In the genomic region with DNA sequence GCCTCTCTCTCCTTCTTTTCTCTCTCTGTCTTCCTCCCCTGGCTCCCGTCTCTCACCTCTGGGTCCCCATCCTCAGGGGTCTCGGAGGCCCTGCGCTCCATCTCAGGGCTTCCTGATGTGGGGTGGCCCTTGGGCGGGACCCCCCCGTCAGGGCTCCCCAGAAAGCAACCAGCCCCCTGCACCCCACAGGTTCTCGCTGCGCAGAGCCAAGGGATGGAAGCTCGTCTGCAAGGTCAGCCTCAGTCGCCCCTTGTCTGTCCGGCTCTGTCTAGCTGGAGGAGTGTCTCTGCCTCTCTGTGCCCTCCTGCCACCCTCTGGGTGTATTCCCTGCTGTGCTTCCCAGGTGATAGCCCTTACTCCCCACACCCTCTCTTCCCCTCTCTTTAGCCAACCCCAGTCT, we compare ENCODE assay signal across 19 cellular contexts. TPM values are rescaled to one million over a fixed set of nuclear protein-coding genes. Genes with fewer than 3 reads are reported as not detected.
A peak's percentile ranks its signal among the peaks of the same experiment; 100 is the strongest.
DNase-seq lines count a peak whose midpoint lies in the region; ATAC-seq and TF ChIP-seq lines count a peak whose summit lies in the region.
"Had no signal": no experiment of that assay in that cellular context is flagged by ENCODE, and none has a peak within 500 bp of the region (broad histone marks: within the 10 kb centered on the region; RNA-seq: fewer than 3 reads in every experiment).

A gene with protein sequence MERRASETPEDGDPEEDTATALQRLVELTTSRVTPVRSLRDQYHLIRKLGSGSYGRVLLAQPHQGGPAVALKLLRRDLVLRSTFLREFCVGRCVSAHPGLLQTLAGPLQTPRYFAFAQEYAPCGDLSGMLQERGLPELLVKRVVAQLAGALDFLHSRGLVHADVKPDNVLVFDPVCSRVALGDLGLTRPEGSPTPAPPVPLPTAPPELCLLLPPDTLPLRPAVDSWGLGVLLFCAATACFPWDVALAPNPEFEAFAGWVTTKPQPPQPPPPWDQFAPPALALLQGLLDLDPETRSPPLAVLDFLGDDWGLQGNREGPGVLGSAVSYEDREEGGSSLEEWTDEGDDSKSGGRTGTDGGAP (minus strand): TSS at position 101 of the 400 bp plus-strand sequence. CDS start 0 bp downstream, at position 101.

- TF ChIP-seq POLR2A in breast epithelium (IDR thresholded peaks at IDR 0.05) (no peak), esophagus muscularis mucosa (IDR thresholded peaks at IDR 0.05; ENCODE audit: low read depth) (no peak)

- dilution Hi-C loops in mammary epithelial cell (cut with HindIII; ENCODE audit: low sequenced_read_pairs), result no loop called here

- H3K4me3 ChIP-seq in breast epithelium, result no peak within 1 kb of the TSS
- H3K4me3 ChIP-seq in mammary epithelial cell (replicated peaks in 1 of 3; ENCODE audit: insufficient read depth in 1 of 3, low read depth in 2 of 3, low read length in 3 of 3), result no peak within 1 kb of the TSS
- H3K4me3 ChIP-seq in esophagus muscularis mucosa, result no peak within 1 kb of the TSS
- no peak within 1 kb of the TSS for H3K4me3 ChIP-seq in urinary bladder (ENCODE audit: low read depth, low read length)
- H3K4me3 ChIP-seq: adrenal gland, spleen, upper lobe of right lung had no signal

- in situ Hi-C loops in mammary epithelial cell (cut with MboI; ENCODE audit: low sequenced_read_pairs in 2 of 2), result no loop called here
- in situ Hi-C loops in GM13977 (cut with MboI; ENCODE audit: low pct_unique_long_range_greater_than_20kb, low sequenced_read_pairs, unreplicated experiment), result no loop called here

- H3K9me3 ChIP-seq in breast epithelium (no peaks in the 10 kb centered on the region), mammary epithelial cell (replicated peaks; ENCODE audit: insufficient read depth, low read length) (no peaks in the 10 kb centered on the region), esophagus muscularis mucosa (no peaks in the 10 kb centered on the region)
- H3K9me3 ChIP-seq: adrenal gland, spleen, upper lobe of right lung had no signal

- no peak within 1 kb of the TSS for H3K9ac ChIP-seq in mammary epithelial cell (ENCODE audit: insufficient read depth, low read length)

- DNase-seq in breast epithelium (ENCODE audit: low spot score in 2 of 2) (no peak), mammary epithelial cell (no peak), esophagus muscularis mucosa (ENCODE audit: extremely low spot score) (no peak), LoVo (ENCODE audit: low spot score) (no peak), GM13977 (ENCODE audit: low spot score) (no peak)
- DNase-seq in activated CD8-positive, alpha-beta memory T cell treated with anti-CD3 and anti-CD28 coated beads, Interleukin-2, amount 10 ng/mL, durations not matched to agents 7 days and 5 days, result no peak
- DNase-seq: activated CD8-positive, alpha-beta memory T cell treated with anti-CD3 and anti-CD28 coated beads for 24 hours; adrenal gland; CD4-positive, alpha-beta T cell; NCI-H1694; NCI-H345; NK-92 treated with Interleukin-12 subunit alpha and Interleukin-12 subunit beta, amount 100 ng/mL, for 24 hours; SHP77; spleen; upper lobe of right lung had no signal

- peak within 1 kb of the TSS in 2 of 3 experiments; percentile 7 to 32 for H3K27ac Mint-ChIP-seq in nephron
- H3K27ac Mint-ChIP-seq in activated CD8-positive, alpha-beta memory T cell treated with anti-CD3 and anti-CD28 coated beads, Interleukin-2, amount 10 ng/mL, durations not matched to agents 7 days and 5 days, result no peak within 1 kb of the TSS
- H3K27ac Mint-ChIP-seq: CD4-positive, alpha-beta T cell; T-helper 1 cell treated with Interleukin-12 subunit alpha and Interleukin-12 subunit beta and Interleukin-4 antibody, amounts not matched to agents 30 μg/mL and 1 μg/mL, for 36 hours had no signal

- WGBS in mammary epithelial cell (ENCODE audit: low coverage, missing lambda C conversion rate), result 80% methylated on average over 2 of the region's 10 CpGs
- WGBS in esophagus muscularis mucosa, result 86% methylated on average over 8 of the region's 10 CpGs
- WGBS in urinary bladder, result 82% methylated on average over 10 of the region's 10 CpGs

- H3K4me2 ChIP-seq in mammary epithelial cell (ENCODE audit: insufficient read depth, low read depth, low read length), result no peak within 1 kb of the TSS

- no peak for TF ChIP-seq CTCF in breast epithelium (IDR thresholded peaks at IDR 0.05)
- no peak for TF ChIP-seq CTCF in mammary epithelial cell (conservative IDR thresholded peaks at IDR 0.05 in 1 of 2, IDR thresholded peaks at IDR 0.05 in 1 of 2; ENCODE audit: extremely low read depth in 1 of 2, insufficient read depth in 1 of 2, low read depth in 1 of 2, low read length in 2 of 2)
- TF ChIP-seq CTCF in esophagus muscularis mucosa (IDR thresholded peaks at IDR 0.05), result no peak
- no peak for TF ChIP-seq CTCF in nephron (IDR thresholded peaks at IDR 0.05; ENCODE audit: unreplicated experiment in 3 of 3)
- TF ChIP-seq CTCF in GM13977 (IDR thresholded peaks at IDR 0.05; ENCODE audit: extremely low read depth, insufficient read depth, missing control alignments), result no peak

- peak within 1 kb of the TSS in 1 of 3 experiments; percentile 5 for H3K4me3 Mint-ChIP-seq in nephron
- H3K4me3 Mint-ChIP-seq in activated CD8-positive, alpha-beta memory T cell treated with anti-CD3 and anti-CD28 coated beads, Interleukin-2, amount 10 ng/mL, durations not matched to agents 7 days and 5 days, result no peak within 1 kb of the TSS
- H3K4me3 Mint-ChIP-seq: CD4-positive, alpha-beta T cell; T-helper 1 cell treated with Interleukin-12 subunit alpha and Interleukin-12 subunit beta and Interleukin-4 antibody, amounts not matched to agents 30 μg/mL and 1 μg/mL, for 36 hours had no signal

- no peak for TF ChIP-seq EP300 in esophagus muscularis mucosa (IDR thresholded peaks at IDR 0.05)

- H3K4me1 ChIP-seq in breast epithelium (peaks cover 0 to 6% of the 10 kb centered on the region in 2 donors), mammary epithelial cell (ENCODE audit: insufficient read depth, low read length) (peaks cover 19% of the 10 kb centered on the region), esophagus muscularis mucosa (peaks cover 23 to 36% (median 31%) of the 10 kb centered on the region in 4 donors), urinary bladder (ENCODE audit: insufficient read depth) (peaks cover 2% of the 10 kb centered on the region)
- H3K4me1 ChIP-seq: upper lobe of right lung had no signal

- H3K36me3 Mint-ChIP-seq in nephron (ENCODE audit: low read depth), result no peaks in the 10 kb centered on the region
- no peaks in the 10 kb centered on the region for H3K36me3 Mint-ChIP-seq in activated CD8-positive, alpha-beta memory T cell treated with anti-CD3 and anti-CD28 coated beads, Interleukin-2, amount 10 ng/mL, durations not matched to agents 7 days and 5 days

- H3K27ac ChIP-seq in breast epithelium (peak within 1 kb of the TSS; percentile 83 to 91), mammary epithelial cell (ENCODE audit: insufficient read depth, low read depth, low read length) (no peak within 1 kb of the TSS), esophagus muscularis mucosa (replicated peaks in 1 of 4) (peak within 1 kb of the TSS; percentile 62 to 74 (median 66)), urinary bladder (ENCODE audit: low read depth) (peak within 1 kb of the TSS; percentile 64)
- H3K27ac ChIP-seq: spleen had no signal

- intact Hi-C loops in breast epithelium (cut with DNase I; ENCODE audit: low total_unique reads) (no loop called here), mammary epithelial cell (cut with micrococcal nuclease) (no loop called here), esophagus muscularis mucosa (cut with DNase I) (no loop called here)

- peaks cover 37% of the 10 kb centered on the region for H3K4me1 Mint-ChIP-seq in nephron
- no peaks in the 10 kb centered on the region for H3K4me1 Mint-ChIP-seq in activated CD8-positive, alpha-beta memory T cell treated with anti-CD3 and anti-CD28 coated beads, Interleukin-2, amount 10 ng/mL, durations not matched to agents 7 days and 5 days

- peaks cover 7% of the 10 kb centered on the region for H3K9me3 Mint-ChIP-seq in nephron
- H3K9me3 Mint-ChIP-seq in activated CD8-positive, alpha-beta memory T cell treated with anti-CD3 and anti-CD28 coated beads, Interleukin-2, amount 10 ng/mL, durations not matched to agents 7 days and 5 days (ENCODE audit: low read depth), result no peaks in the 10 kb centered on the region
- H3K9me3 Mint-ChIP-seq: CD4-positive, alpha-beta T cell; T-helper 1 cell treated with Interleukin-12 subunit alpha and Interleukin-12 subunit beta and Interleukin-4 antibody, amounts not matched to agents 30 μg/mL and 1 μg/mL, for 36 hours had no signal

- no peaks in the 10 kb centered on the region for H3K36me3 ChIP-seq in breast epithelium
- no peaks in the 10 kb centered on the region for H3K36me3 ChIP-seq in mammary epithelial cell (ENCODE audit: insufficient read depth, low read length)
- H3K36me3 ChIP-seq in esophagus muscularis mucosa, result no peaks in the 10 kb centered on the region
- H3K36me3 ChIP-seq in urinary bladder (ENCODE audit: insufficient read depth), result no peaks in the 10 kb centered on the region
- H3K36me3 ChIP-seq: adrenal gland, spleen, upper lobe of right lung had no signal

- no peak for ATAC-seq in activated CD8-positive, alpha-beta memory T cell treated with anti-CD3 and anti-CD28 coated beads, Interleukin-2, amount 10 ng/mL, durations not matched to agents 7 days and 5 days
- ATAC-seq: upper lobe of right lung had no signal

- H2AFZ ChIP-seq in mammary epithelial cell (ENCODE audit: low read depth, low read length), result no peak within 1 kb of the TSS

- CTCF ChIA-PET in mammary epithelial cell (lab: Charles Lee; ENCODE audit: low non-redundant PET), result no interaction called here
- CTCF ChIA-PET in activated CD8-positive, alpha-beta memory T cell treated with anti-CD3 and anti-CD28 coated beads, Interleukin-2, amount 10 ng/mL, durations not matched to agents 7 days and 5 days (lab: Charles Lee), result no interaction called here

- H3K27me3 ChIP-seq in breast epithelium (no peaks in the 10 kb centered on the region), mammary epithelial cell (ENCODE audit: insufficient read depth, low read length) (no peaks in the 10 kb centered on the region), esophagus muscularis mucosa (peaks cover 0 to 63% (median 10%) of the 10 kb centered on the region in 4 donors)
- H3K27me3 ChIP-seq: upper lobe of right lung had no signal

- H3K79me2 ChIP-seq in mammary epithelial cell (ENCODE audit: insufficient read depth, low read length), result no peaks in the 10 kb centered on the region

- no TSS peak for BruUV-seq in mammary epithelial cell (replicated peaks; lab: Mats Ljungman, UMichigan)

- no peaks in the 10 kb centered on the region for H4K20me1 ChIP-seq in mammary epithelial cell (ENCODE audit: insufficient read depth, low read length)

- peaks cover 28% of the 10 kb centered on the region for H3K27me3 Mint-ChIP-seq in nephron (ENCODE audit: low read depth)
- peaks cover 12% of the 10 kb centered on the region for H3K27me3 Mint-ChIP-seq in activated CD8-positive, alpha-beta memory T cell treated with anti-CD3 and anti-CD28 coated beads, Interleukin-2, amount 10 ng/mL, durations not matched to agents 7 days and 5 days

RNA-seq across cellular contexts. Expression of the gene that starts here (rescaled TPM):
- total RNA-seq in breast epithelium (1 to 10 TPM in 1 of 3 donors, not detected in 2; 1.3 TPM), mammary epithelial cell (not detected), esophagus muscularis mucosa (1 to 10 TPM in 2 of 4 donors, under 1 TPM in 1, not detected in 1; 0.83 to 1.5 (median 1.5) TPM), urinary bladder (not detected)
- polyA plus RNA-seq in mammary epithelial cell (not detected), urinary bladder (0.72 TPM)
- polyA minus RNA-seq in mammary epithelial cell, result not detected
- total RNA-seq in activated CD8-positive, alpha-beta memory T cell treated with anti-CD3 and anti-CD28 coated beads, Interleukin-2, amount 10 ng/mL, durations not matched to agents 7 days and 5 days, result not detected
- total RNA-seq: CD4-positive, alpha-beta T cell; cerebellum; spleen had no signal
- polyA plus RNA-seq: spleen had no signal
